9 cellular contexts compared by ENCODE assay signal in genomic region chr4:74206088-74206826, GRCh38. TPM values are rescaled to one million over a fixed set of nuclear protein-coding genes. Genes with fewer than 3 reads are reported as not detected.
DNase-seq lines count a peak whose midpoint lies in the region; ATAC-seq, FAIRE-seq and TF ChIP-seq lines count a peak whose summit lies in the region.
"Had no signal": no experiment of that assay in that cellular context is flagged by ENCODE, and none has a peak within 500 bp of the region (broad histone marks: within the 10 kb centered on the region; RNA-seq: fewer than 3 reads in every experiment).

No MANE protein-coding gene starts in this region.

- in situ Hi-C loops in K562 (cut with MboI): no loop called here

- peak overlapping the region; percentile 3; the same call in 1 of the 2 replicates for H3K4me2 ChIP-seq in K562 (ENCODE audit: insufficient read depth, low read length)

- peak overlapping the region; percentile 45 to 85 for H3K27ac Mint-ChIP-seq in stimulated activated naive CD8-positive, alpha-beta T cell treated with anti-CD3 and anti-CD28 coated beads, Interleukin-15, amount 100 ng/mL, for 72 hours

- POLR2A ChIA-PET in K562 (lab: Yijun Ruan, JAX): no interaction called here

- H3K9me3 ChIP-seq in K562 (replicated peaks; ENCODE audit: control insufficient read depth, insufficient read depth, low read depth, low read length): no peaks in the 10 kb centered on the region
- no peaks in the 10 kb centered on the region for H3K9me3 ChIP-seq in effector memory CD4-positive, alpha-beta T cell (ENCODE audit: control insufficient read depth, low read length)

- no peaks in the 10 kb centered on the region for H3K27me3 Mint-ChIP-seq in stimulated activated naive CD8-positive, alpha-beta T cell treated with anti-CD3 and anti-CD28 coated beads, Interleukin-15, amount 100 ng/mL, for 72 hours

- no peak for TF ChIP-seq CTCF in K562 (IDR thresholded peaks at IDR 0.05 in 2 of 3, conservative IDR thresholded peaks at IDR 0.05 in 1 of 3; ENCODE audit: insufficient read depth in 2 of 3, low read depth in 1 of 3, low read length in 3 of 3)

- peak overlapping the region in 1 of 2 experiments; percentile 33; a peak in 2 of 4 replicates for H3K9ac ChIP-seq in K562 (ENCODE audit: insufficient read depth in 1 of 2, low read depth in 2 of 2, low read length in 2 of 2)

- no peaks in the 10 kb centered on the region for H3K9me1 ChIP-seq in K562 (ENCODE audit: control insufficient read depth, insufficient read depth, low read length)

- H3K4me3 Mint-ChIP-seq in stimulated activated naive CD8-positive, alpha-beta T cell treated with anti-CD3 and anti-CD28 coated beads, Interleukin-15, amount 100 ng/mL, for 72 hours: no peak overlapping the region

- CTCF ChIA-PET in K562 (lab: Yijun Ruan, JAX; ENCODE audit: low intra/inter-chr PET ratio): no interaction called here

- no TSS peak for BruUV-seq in K562 (replicated peaks; lab: Mats Ljungman, UMichigan)

- H3K4me1 Mint-ChIP-seq in stimulated activated naive CD8-positive, alpha-beta T cell treated with anti-CD3 and anti-CD28 coated beads, Interleukin-15, amount 100 ng/mL, for 72 hours: peaks cover 8% of the 10 kb centered on the region

- peaks cover 4 to 18% of the 10 kb centered on the region in 2 experiments; a peak in 3 of 5 replicates for H3K4me1 ChIP-seq in K562 (replicated peaks in 1 of 2; ENCODE audit: control insufficient read depth in 2 of 2, insufficient read depth in 2 of 2, low read length in 2 of 2)
- H3K4me1 ChIP-seq in effector memory CD4-positive, alpha-beta T cell (ENCODE audit: control insufficient read depth, insufficient read depth, low read length, poor library complexity, severe bottlenecking): no peaks in the 10 kb centered on the region

- peaks cover 0 to 4% of the 10 kb centered on the region in 2 donors for H3K9me3 Mint-ChIP-seq in stimulated activated naive CD8-positive, alpha-beta T cell treated with anti-CD3 and anti-CD28 coated beads, Interleukin-15, amount 100 ng/mL, for 72 hours

- no peak overlapping the region for H3K4me3 ChIP-seq in K562
- no peak overlapping the region for H3K4me3 ChIP-seq in effector memory CD4-positive, alpha-beta T cell (ENCODE audit: insufficient read depth, low read depth, low read length, poor library complexity, severe bottlenecking)

- WGBS in K562 (ENCODE audit: insufficient coverage, low coverage, missing lambda C conversion rate): 0% methylated on average over 3 of the region's 3 CpGs

- TF ChIP-seq POLR2A in K562 (conservative IDR thresholded peaks at IDR 0.05): no peak

- H3K27ac ChIP-seq in K562 (ENCODE audit: extremely low read depth, low read depth, low read length): peak overlapping the region; percentile 59; the same call in 2 of the 3 replicates
- no peak overlapping the region for H3K27ac ChIP-seq in effector memory CD4-positive, alpha-beta T cell (ENCODE audit: insufficient read depth, low read length, poor library complexity, severe bottlenecking)
- H3K27ac ChIP-seq: HL-60 had no signal

- peak overlapping the region; percentile 22; the same call in 1 of the 2 replicates for H2AFZ ChIP-seq in K562 (ENCODE audit: low read depth, low read length)

- H3K27me3 ChIP-seq in K562 (ENCODE audit: control insufficient read depth in 2 of 2, insufficient read depth in 2 of 2, low read length in 2 of 2): no peaks in the 10 kb centered on the region
- no peaks in the 10 kb centered on the region for H3K27me3 ChIP-seq in effector memory CD4-positive, alpha-beta T cell (replicated peaks; ENCODE audit: control insufficient read depth, insufficient read depth, low read length, poor library complexity, severe bottlenecking)

- no peaks in the 10 kb centered on the region for H4K20me1 ChIP-seq in K562 (replicated peaks; ENCODE audit: control insufficient read depth, insufficient read depth, low read length)

- intact Hi-C loops in K562 (cut with micrococcal nuclease): no loop called here

- ATAC-seq in GM19463 (IDR thresholded peaks at IDR 0.05; ENCODE audit: unreplicated experiment): peak; percentile 69
- ATAC-seq in HG03457 (IDR thresholded peaks at IDR 0.05; ENCODE audit: unreplicated experiment): peak; percentile 79
- peak; percentile 92 for ATAC-seq in K562
- ATAC-seq in stimulated activated naive CD8-positive, alpha-beta T cell treated with anti-CD3 and anti-CD28 coated beads, Interleukin-15, amount 100 ng/mL, for 72 hours: no peak

- TF ChIP-seq RAD21 in K562 (CRISPR knock-in tag; conservative IDR thresholded peaks at IDR 0.05 in 1 of 2, IDR thresholded peaks at IDR 0.05 in 1 of 2): no peak

- peak; percentile 60 for DNase-seq in DMS 273 (lab: John Stamatoyannopoulos, UW; ENCODE audit: unreplicated experiment)
- DNase-seq in K562 (ENCODE audit: extremely low read depth in 1 of 4, low spot score in 3 of 4): peak in 3 of 4 experiments; percentile 12 to 86 (median 67)
- DNase-seq in stimulated activated naive CD8-positive, alpha-beta T cell treated with anti-CD3 and anti-CD28 coated beads, Interleukin-15, amount 100 ng/mL, for 72 hours: no peak
- no peak for DNase-seq in NCI-H774 (lab: John Stamatoyannopoulos, UW)
- DNase-seq in activated naive CD4-positive, alpha-beta T cell treated with anti-CD3 and anti-CD28 coated beads, Interleukin-2, amount 50 U/mL, for 16 hours: no peak
- no peak for DNase-seq in effector memory CD4-positive, alpha-beta T cell

- H3K79me2 ChIP-seq in K562 (ENCODE audit: control insufficient read depth, insufficient read depth, low read length): no peaks in the 10 kb centered on the region

- H3K36me3 ChIP-seq in K562 (ENCODE audit: control insufficient read depth, insufficient read depth, low read length): no peaks in the 10 kb centered on the region
- no peaks in the 10 kb centered on the region for H3K36me3 ChIP-seq in effector memory CD4-positive, alpha-beta T cell (ENCODE audit: control insufficient read depth, insufficient read depth, low read length)

- peak; percentile 64; the same call in 1 of the 2 replicates for TF ChIP-seq EP300 in K562 (IDR thresholded peaks at IDR 0.05; ENCODE audit: low read length)

- peak; percentile 68 for FAIRE-seq in K562 (lab: Jason Lieb, UNC)

TF ChIP-seq in K562, 482 proteins besides CTCF, POLR2A, EP300 and RAD21 (continues in another document):
- no peak for TF ChIP-seq HNRNPLL (IDR thresholded peaks at IDR 0.05; ENCODE audit: low read depth, low read length, poor library complexity, severe bottlenecking)
- no peak for TF ChIP-seq ZNF696 (CRISPR knock-in tag; conservative IDR thresholded peaks at IDR 0.05)
- no peak for TF ChIP-seq ARHGAP35 (IDR thresholded peaks at IDR 0.05; ENCODE audit: partially characterized antibody)
- TF ChIP-seq MITF (IDR thresholded peaks at IDR 0.05): 0 out of 2 replicates have a peak, but pooled peaks have one; percentile 15
- no peak for TF ChIP-seq USF2 (CRISPR knock-in tag; IDR thresholded peaks at IDR 0.05)
- no peak for TF ChIP-seq MXI1 (IDR thresholded peaks at IDR 0.05; ENCODE audit: low read depth, low read length)
- peak; percentile 98 for TF ChIP-seq HMBOX1 (IDR thresholded peaks at IDR 0.05)
- no peak for TF ChIP-seq ZNF347 (CRISPR knock-in tag; IDR thresholded peaks at IDR 0.05; ENCODE audit: low read depth)
- no peak for TF ChIP-seq ZNF324 (CRISPR knock-in tag; IDR thresholded peaks at IDR 0.05)

RNA-seq across cellular contexts. Expression of gene MTHFD2L, which starts 48.3 kb away (rescaled TPM):
- 20.6 and 60.4 TPM in 2 replicates for total RNA-seq in K562 (2011; cell fraction: chromatin; rRNA removed; ENCODE audit: low replicate concordance)
- 15.3 and 17.2 TPM in 2 replicates for total RNA-seq in K562 (2011; cell fraction: nucleolus; rRNA removed)
- 39.8 and 80.6 TPM in 2 replicates for total RNA-seq in K562 (2011; cell fraction: nucleoplasm; rRNA removed)
- total RNA-seq in K562 (2014; rRNA removed) (26.7 and 38.1 TPM in 2 replicates), K562 (2014; rRNA removed; fragmentation: Illumina TruSeq; extraction: Trizol) (32.5 and 35.7 TPM in 2 replicates), K562 (2015; rRNA removed; fragmentation: Illumina TruSeq; extraction: Trizol) (24.0 and 26.6 TPM in 2 replicates), K562 (2021) (24.6 and 27.7 TPM in 2 replicates)
- polyA plus RNA-seq in K562 (2011; rRNA removed) (26.3 and 39.0 TPM in 2 replicates), K562 (2014; fragmentation: Illumina TruSeq; extraction: Trizol) (19.1 and 19.7 TPM in 2 replicates), K562 (2014; fragmentation: Nextera tagmentation; extraction: Ambion mirVana) (10 to 100 TPM; 10.0 to 13.7 TPM), K562 (2014; rRNA removed) (26.0 and 29.8 TPM in 2 replicates)
- polyA plus RNA-seq in K562 (2011; cell fraction: cytosol; rRNA removed): 6.3 and 12.8 TPM in 2 replicates
- 24.4 and 28.3 TPM in 2 replicates for polyA plus RNA-seq in K562 (2011; cell fraction: nucleus; rRNA removed)
- 19.8 and 20.1 TPM in 2 replicates for polyA plus RNA-seq in K562 (2012)
- polyA minus RNA-seq in K562 (2011; rRNA and poly(A)+ RNA removed): 26.0 and 28.5 TPM in 2 replicates
- 8.8 and 9.2 TPM in 2 replicates for polyA minus RNA-seq in K562 (2011; cell fraction: cytosol; rRNA and poly(A)+ RNA removed)
- 47.9 and 57.3 TPM in 2 replicates for polyA minus RNA-seq in K562 (2011; cell fraction: nucleus; rRNA and poly(A)+ RNA removed)

Comparison
In these comparisons a context has a peak if more than half of its experiments do, and no peak if none do; other contexts are left out.
1. DNase-seq: peak in DMS 273 (single experiment) and K562 (3 of 4); none in stimulated activated naive CD8-positive, alpha-beta T cell treated with anti-CD3 and anti-CD28 coated beads, Interleukin-15, amount 100 ng/mL, for 72 hours (0 of 2), NCI-H774 (single experiment), activated naive CD4-positive, alpha-beta T cell treated with anti-CD3 and anti-CD28 coated beads, Interleukin-2, amount 50 U/mL, for 16 hours (single experiment) and effector memory CD4-positive, alpha-beta T cell (0 of 3).